In the genomic region with DNA sequence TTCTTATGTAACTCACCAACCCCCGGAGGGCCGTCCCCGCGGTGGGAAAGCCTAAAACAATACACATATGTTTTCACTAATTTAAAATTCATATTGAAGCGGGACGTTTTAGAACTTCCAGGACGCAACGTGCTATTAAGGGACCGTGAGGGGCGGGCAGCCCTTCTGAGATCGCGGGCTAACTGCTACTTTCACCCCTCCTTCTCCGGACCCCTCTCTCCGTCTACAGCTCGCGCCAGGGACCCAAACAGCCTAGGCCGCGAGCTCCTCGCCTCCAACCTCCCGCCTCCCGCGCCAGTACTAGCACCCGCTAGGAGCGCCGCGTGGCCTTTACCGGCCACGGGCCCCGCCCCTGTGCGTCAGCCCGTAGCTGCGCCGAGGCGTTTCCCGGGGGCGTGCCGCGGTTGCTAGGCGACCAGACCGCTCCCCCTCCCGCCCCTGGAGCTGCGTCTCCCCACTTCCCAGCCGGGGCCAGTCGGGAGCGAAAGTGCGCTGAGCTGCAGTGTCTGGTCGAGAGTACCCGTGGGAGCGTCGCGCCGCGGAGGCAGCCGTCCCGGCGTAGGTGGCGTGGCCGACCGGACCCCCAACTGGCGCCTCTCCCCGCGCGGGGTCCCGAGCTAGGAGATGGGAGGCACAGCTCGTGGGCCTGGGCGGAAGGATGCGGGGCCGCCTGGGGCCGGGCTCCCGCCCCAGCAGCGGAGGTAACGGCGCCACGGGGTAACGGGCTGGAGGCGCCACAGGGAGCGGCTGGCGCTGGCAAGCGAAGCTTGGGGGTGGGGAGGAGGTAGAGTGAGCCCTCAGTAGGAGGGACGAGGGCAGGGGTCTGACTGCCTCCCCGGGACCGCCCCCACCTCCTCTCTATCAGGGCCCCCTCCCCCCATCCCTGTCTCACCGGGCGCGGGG, we compare ENCODE assay signal across 8 cellular contexts. TPM values are rescaled to one million over a fixed set of nuclear protein-coding genes. Genes with fewer than 3 reads are reported as not detected.
A peak's percentile ranks its signal among the peaks of the same experiment; 100 is the strongest.
DNase-seq lines count a peak whose midpoint lies in the region; ATAC-seq and TF ChIP-seq lines count a peak whose summit lies in the region.

A gene (plus strand): TSS at position 457 of the 903 bp plus-strand sequence. CDS start 168 bp downstream, at position 625.

- H3K27me3 Mint-ChIP-seq in activated T-cell treated with anti-CD3 and anti-CD28 coated beads, Interleukin-2, amount 50 U/mL, for 72 hours (ENCODE audit: low read depth): peaks cover 22% of the 10 kb centered on the region

- H3K27ac ChIP-seq in DND-41 (ENCODE audit: low read length): peak within 1 kb of the TSS; percentile 72
- no peak within 1 kb of the TSS for H3K27ac ChIP-seq in KMS-11
- peak within 1 kb of the TSS; percentile 88 for H3K27ac ChIP-seq in Panc1 (ENCODE audit: low read length)
- peak within 1 kb of the TSS; percentile 69 to 90 (median 82) for H3K27ac ChIP-seq in esophagus squamous epithelium

- DNase-seq in DND-41: peak; percentile 94
- peak; percentile 50 for DNase-seq in Panc1 (ENCODE audit: low read depth, low spot score)
- peak; percentile 95 for DNase-seq in activated T-cell treated with anti-CD3 and anti-CD28 coated beads, Interleukin-2, amount 50 U/mL, for 72 hours
- peak; percentile 47 for DNase-seq in esophagus squamous epithelium (lab: John Stamatoyannopoulos, UW)
- peak; percentile 94 for DNase-seq in myocyte (ENCODE audit: low read depth)
- peak; percentile 79 to 89 for DNase-seq in stimulated activated CD8-positive, alpha-beta memory T cell treated with anti-CD3 and anti-CD28 coated beads, Interleukin-7, amount 100 ng/mL, for 4 hours (ENCODE audit: low read depth in 2 of 2)

- peak; percentile 91 for ATAC-seq in DND-41 (ENCODE audit: insufficient read depth, low read depth)
- peak; percentile 84 for ATAC-seq in GM21737 (IDR thresholded peaks at IDR 0.05; ENCODE audit: unreplicated experiment)
- peak; percentile 97 for ATAC-seq in Panc1
- peak; percentile 96 to 97 for ATAC-seq in activated T-cell treated with anti-CD3 and anti-CD28 coated beads, Interleukin-2, amount 50 U/mL, for 72 hours (replicated peaks in 1 of 2)

- in situ Hi-C loops in Panc1 (cut with HindIII; ENCODE audit: low pct_unique_long_range_greater_than_20kb, low sequenced_read_pairs): no loop called here

- H2AFZ ChIP-seq in DND-41 (ENCODE audit: low read depth, low read length) (peak within 1 kb of the TSS; percentile 94), KMS-11 (ENCODE audit: low read depth) (peak within 1 kb of the TSS; percentile 94)

- H3K4me3 ChIP-seq in DND-41 (ENCODE audit: low read depth in 1 of 2, low read length in 2 of 2) (peak within 1 kb of the TSS; percentile 91 to 98; a peak in 3 of 4 replicates), KMS-11 (IDR thresholded peaks at IDR 0.05; ENCODE audit: insufficient read depth, low read depth, low read length) (peak within 1 kb of the TSS; percentile 81), Panc1 (ENCODE audit: low read depth in 2 of 2, low read length in 2 of 2) (peak within 1 kb of the TSS; percentile 91 to 93), esophagus squamous epithelium (peak within 1 kb of the TSS; percentile 61 to 91 (median 76))

- TF ChIP-seq CTCF in DND-41 (IDR thresholded peaks at IDR 0.05; ENCODE audit: borderline replicate concordance, extremely low read depth, low read length, poor library complexity, severe bottlenecking): peak; percentile 14
- no peak for TF ChIP-seq CTCF in KMS-11 (conservative IDR thresholded peaks at IDR 0.05; ENCODE audit: low read depth, low read length)
- TF ChIP-seq CTCF in Panc1 (IDR thresholded peaks at IDR 0.05): no peak
- TF ChIP-seq CTCF in esophagus squamous epithelium (IDR thresholded peaks at IDR 0.05): peak in 3 of 6 experiments; percentile 10 to 32 (median 27)

- 0 to 1% methylated on average over 13 to 20 of the region's 85 CpGs for WGBS in esophagus squamous epithelium, 2 donors

- peaks cover 40% of the 10 kb centered on the region for H3K4me1 Mint-ChIP-seq in activated T-cell treated with anti-CD3 and anti-CD28 coated beads, Interleukin-2, amount 50 U/mL, for 72 hours (ENCODE audit: low read depth)

- H3K4me2 ChIP-seq in DND-41 (ENCODE audit: insufficient read depth, low read length): peak within 1 kb of the TSS; percentile 98
- H3K4me2 ChIP-seq in KMS-11: peak within 1 kb of the TSS; percentile 74

- BruUV-seq in Panc1 (replicated peaks; lab: Mats Ljungman, UMichigan): no TSS peak

- H3K27me3 ChIP-seq in DND-41 (ENCODE audit: insufficient read depth, low read length, poor library complexity) (no peaks in the 10 kb centered on the region), KMS-11 (ENCODE audit: insufficient read depth, low read depth) (peaks cover 6% of the 10 kb centered on the region; the same call in 1 of the 2 replicates), Panc1 (ENCODE audit: control insufficient read depth, insufficient read depth, low read length) (no peaks in the 10 kb centered on the region), esophagus squamous epithelium (no peaks in the 10 kb centered on the region)

- H3K4me3 Mint-ChIP-seq in activated T-cell treated with anti-CD3 and anti-CD28 coated beads, Interleukin-2, amount 50 U/mL, for 72 hours: peak within 1 kb of the TSS; percentile 88 to 89

- H3K36me3 ChIP-seq in DND-41 (ENCODE audit: insufficient read depth, low read length) (no peaks in the 10 kb centered on the region), KMS-11 (ENCODE audit: insufficient read depth) (no peaks in the 10 kb centered on the region), Panc1 (ENCODE audit: control insufficient read depth, insufficient read depth, low read length) (no peaks in the 10 kb centered on the region), esophagus squamous epithelium (no peaks in the 10 kb centered on the region)

- CTCF ChIA-PET in Panc1 (lab: Charles Lee): interaction anchor here (0.6 to 4.2 kb wide), 4 partner anchors 29 to 347 kb away, joined by 3 to 32 read pairs (median 4); no protein-coding TSS in a partner anchor

- no peaks in the 10 kb centered on the region for H3K36me3 Mint-ChIP-seq in activated T-cell treated with anti-CD3 and anti-CD28 coated beads, Interleukin-2, amount 50 U/mL, for 72 hours (ENCODE audit: insufficient read depth in 2 of 2)

- H3K27ac Mint-ChIP-seq in activated T-cell treated with anti-CD3 and anti-CD28 coated beads, Interleukin-2, amount 50 U/mL, for 72 hours: peak within 1 kb of the TSS; percentile 93

- intact Hi-C loops in Panc1 (cut with micrococcal nuclease; ENCODE audit: unreplicated experiment): loop anchor here (10.0 kb wide), 2 partner anchors 279 to 349 kb away; no protein-coding TSS in a partner anchor
- intact Hi-C loops in esophagus squamous epithelium (cut with DNase I): no loop called here

- POLR2A ChIA-PET in Panc1 (lab: Charles Lee): interaction anchor here (0.6 to 1.5 kb wide), 4 partner anchors 10 to 29 kb away, joined by 4 to 5 read pairs (median 4); a partner anchor contains a TSS

- H4K20me1 ChIP-seq in DND-41 (ENCODE audit: insufficient read depth, low read length) (no peaks in the 10 kb centered on the region), KMS-11 (ENCODE audit: insufficient read depth) (no peaks in the 10 kb centered on the region)

- no peaks in the 10 kb centered on the region for H3K79me2 ChIP-seq in DND-41 (ENCODE audit: insufficient read depth, low read length)
- no peaks in the 10 kb centered on the region for H3K79me2 ChIP-seq in KMS-11 (ENCODE audit: insufficient read depth, low read depth)

- H3K4me1 ChIP-seq in DND-41 (ENCODE audit: insufficient read depth, low read length) (peaks cover 37% of the 10 kb centered on the region), KMS-11 (ENCODE audit: low read depth, poor library complexity, severe bottlenecking) (peaks cover 20% of the 10 kb centered on the region), Panc1 (ENCODE audit: control insufficient read depth, insufficient read depth, low read length) (peaks cover 15% of the 10 kb centered on the region), esophagus squamous epithelium (peaks cover 4 to 50% (median 20%) of the 10 kb centered on the region in 3 donors)

- H3K9ac ChIP-seq in DND-41 (ENCODE audit: low read depth, low read length): peak within 1 kb of the TSS; percentile 58
- no peak within 1 kb of the TSS; the same call in 1 of the 2 replicates for H3K9ac ChIP-seq in KMS-11

- H3K9me3 ChIP-seq in DND-41 (ENCODE audit: insufficient read depth, low read length, severe bottlenecking): no peaks in the 10 kb centered on the region
- H3K9me3 ChIP-seq in Panc1 (ENCODE audit: control insufficient read depth, insufficient read depth, low read depth, low read length): no peaks in the 10 kb centered on the region
- no peaks in the 10 kb centered on the region for H3K9me3 ChIP-seq in esophagus squamous epithelium

- peak in 3 of 4 donors; percentile 83 to 97 (median 85) for TF ChIP-seq POLR2A in esophagus squamous epithelium (IDR thresholded peaks at IDR 0.05)

- no peaks in the 10 kb centered on the region for H3K9me3 Mint-ChIP-seq in activated T-cell treated with anti-CD3 and anti-CD28 coated beads, Interleukin-2, amount 50 U/mL, for 72 hours

RNA-seq across cellular contexts. Expression of the gene that starts here (rescaled TPM):
- 12.0 TPM for total RNA-seq in Panc1 (2021; ENCODE audit: unreplicated experiment)
- 7.2 TPM for polyA plus RNA-seq in Panc1 (2012; ENCODE audit: insufficient read length)
- total RNA-seq in activated T-cell treated with anti-CD3 and anti-CD28 coated beads, Interleukin-2, amount 50 U/mL, for 72 hours: 1 to 10 TPM; 5.9 to 8.7 TPM
- 1 to 10 TPM; 2.5 to 9.1 (median 4.0) TPM for total RNA-seq in esophagus squamous epithelium
- 11.5 and 14.9 TPM in 2 replicates for total RNA-seq in myocyte
- polyA plus RNA-seq in myocyte (2012): 7.0 TPM
